Comparison of ENCODE assay signal across 8 cellular contexts in genomic region chr9:81250041-81250440, GRCh38.
"Had no signal": no experiment of that assay in that cellular context is flagged by ENCODE, and none has a peak within 500 bp of the region (broad histone marks: within the 10 kb centered on the region; RNA-seq: fewer than 3 reads in every experiment).

No MANE protein-coding gene starts in this region.

- FAIRE-seq: G401.6, GM12878, GM12891, GM12892, GM18507, GM19239 had no signal

- ATAC-seq: GM12878 had no signal

- H3K4me3 ChIP-seq: GM12878 had no signal

- DNase-seq: GDM1, GF-D8 had no signal
